1 cellular context compared by ENCODE assay signal in the genomic region with DNA sequence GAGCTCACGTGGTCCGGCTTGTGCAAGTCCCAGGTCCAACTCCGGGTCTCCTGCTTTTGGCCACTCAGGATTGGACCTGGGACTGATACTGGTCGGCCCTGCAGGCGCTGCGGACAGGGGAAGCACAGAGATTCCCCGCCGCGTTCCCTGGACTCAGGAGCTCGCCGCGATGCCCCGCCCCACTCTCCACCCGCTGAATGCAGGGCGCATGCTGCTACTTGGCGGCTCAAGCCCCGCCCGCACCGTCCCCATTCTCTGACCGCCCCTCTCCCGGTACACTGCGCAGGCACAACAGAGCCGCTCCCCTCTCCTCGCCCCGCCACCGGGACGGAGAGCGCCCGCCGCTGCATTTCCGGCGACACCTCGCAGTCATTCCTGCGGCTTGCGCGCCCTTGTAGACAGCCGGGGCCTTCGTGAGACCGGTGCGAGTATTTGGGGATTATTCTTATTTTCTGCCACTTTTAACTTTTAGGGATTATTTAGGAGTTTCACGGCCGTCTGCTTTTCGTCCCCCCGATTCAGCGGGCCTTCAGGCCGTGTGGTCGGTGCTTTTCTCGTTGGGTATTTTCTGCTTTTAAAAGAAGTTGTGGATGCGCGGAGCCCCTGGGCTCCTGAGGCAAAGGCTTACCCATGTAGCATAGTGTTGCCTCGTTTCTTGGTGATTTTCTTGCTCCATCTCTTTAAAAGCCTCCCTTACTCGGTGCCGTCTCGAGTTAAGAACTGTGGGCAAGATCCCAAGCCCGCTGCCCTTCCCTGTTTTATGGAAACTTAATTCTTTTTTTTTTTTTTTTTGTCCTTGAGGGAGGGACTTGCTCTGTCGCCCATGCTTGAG.
TF ChIP-seq lines count a peak whose summit lies in the region.

A gene (plus strand): TSS at position 251 of the 832 bp plus-strand sequence. CDS start 1,544 bp downstream, outside the sequence.

TF ChIP-seq in K562, 482 proteins besides CTCF, POLR2A, EP300 and RAD21 (continued from another document and continues in another):
- TF ChIP-seq, protein P1, sequence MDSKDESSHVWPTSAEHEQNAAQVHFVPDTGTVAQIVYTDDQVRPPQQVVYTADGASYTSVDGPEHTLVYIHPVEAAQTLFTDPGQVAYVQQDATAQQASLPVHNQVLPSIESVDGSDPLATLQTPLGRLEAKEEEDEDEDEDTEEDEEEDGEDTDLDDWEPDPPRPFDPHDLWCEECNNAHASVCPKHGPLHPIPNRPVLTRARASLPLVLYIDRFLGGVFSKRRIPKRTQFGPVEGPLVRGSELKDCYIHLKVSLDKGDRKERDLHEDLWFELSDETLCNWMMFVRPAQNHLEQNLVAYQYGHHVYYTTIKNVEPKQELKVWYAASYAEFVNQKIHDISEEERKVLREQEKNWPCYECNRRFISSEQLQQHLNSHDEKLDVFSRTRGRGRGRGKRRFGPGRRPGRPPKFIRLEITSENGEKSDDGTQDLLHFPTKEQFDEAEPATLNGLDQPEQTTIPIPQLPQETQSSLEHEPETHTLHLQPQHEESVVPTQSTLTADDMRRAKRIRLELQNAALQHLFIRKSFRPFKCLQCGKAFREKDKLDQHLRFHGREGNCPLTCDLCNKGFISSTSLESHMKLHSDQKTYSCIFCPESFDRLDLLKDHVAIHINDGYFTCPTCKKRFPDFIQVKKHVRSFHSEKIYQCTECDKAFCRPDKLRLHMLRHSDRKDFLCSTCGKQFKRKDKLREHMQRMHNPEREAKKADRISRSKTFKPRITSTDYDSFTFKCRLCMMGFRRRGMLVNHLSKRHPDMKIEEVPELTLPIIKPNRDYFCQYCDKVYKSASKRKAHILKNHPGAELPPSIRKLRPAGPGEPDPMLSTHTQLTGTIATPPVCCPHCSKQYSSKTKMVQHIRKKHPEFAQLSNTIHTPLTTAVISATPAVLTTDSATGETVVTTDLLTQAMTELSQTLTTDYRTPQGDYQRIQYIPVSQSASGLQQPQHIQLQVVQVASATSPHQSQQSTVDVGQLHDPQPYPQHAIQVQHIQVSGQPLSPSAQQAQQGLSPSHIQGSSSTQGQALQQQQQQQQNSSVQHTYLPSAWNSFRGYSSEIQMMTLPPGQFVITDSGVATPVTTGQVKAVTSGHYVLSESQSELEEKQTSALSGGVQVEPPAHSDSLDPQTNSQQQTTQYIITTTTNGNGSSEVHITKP (IDR thresholded peaks at IDR 0.05; ENCODE audit: partially characterized antibody): peak; percentile 4
- TF ChIP-seq CCAR2 (IDR thresholded peaks at IDR 0.05; ENCODE audit: low read depth, low read length): no peak
- TF ChIP-seq, protein P2, sequence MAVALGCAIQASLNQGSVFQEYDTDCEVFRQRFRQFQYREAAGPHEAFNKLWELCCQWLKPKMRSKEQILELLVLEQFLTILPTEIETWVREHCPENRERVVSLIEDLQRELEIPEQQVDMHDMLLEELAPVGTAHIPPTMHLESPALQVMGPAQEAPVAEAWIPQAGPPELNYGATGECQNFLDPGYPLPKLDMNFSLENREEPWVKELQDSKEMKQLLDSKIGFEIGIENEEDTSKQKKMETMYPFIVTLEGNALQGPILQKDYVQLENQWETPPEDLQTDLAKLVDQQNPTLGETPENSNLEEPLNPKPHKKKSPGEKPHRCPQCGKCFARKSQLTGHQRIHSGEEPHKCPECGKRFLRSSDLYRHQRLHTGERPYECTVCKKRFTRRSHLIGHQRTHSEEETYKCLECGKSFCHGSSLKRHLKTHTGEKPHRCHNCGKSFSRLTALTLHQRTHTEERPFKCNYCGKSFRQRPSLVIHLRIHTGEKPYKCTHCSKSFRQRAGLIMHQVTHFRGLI (CRISPR knock-in tag; IDR thresholded peaks at IDR 0.05): no peak
- TF ChIP-seq MTA1 (IDR thresholded peaks at IDR 0.05; ENCODE audit: borderline replicate concordance): 0 out of 2 replicates have a peak, but pooled peaks have one; percentile 1
- TF ChIP-seq ZNF121 (CRISPR knock-in tag; conservative IDR thresholded peaks at IDR 0.05): no peak
- TF ChIP-seq SIN3B (IDR thresholded peaks at IDR 0.05; ENCODE audit: low read depth): no peak
- TF ChIP-seq, protein P3, sequence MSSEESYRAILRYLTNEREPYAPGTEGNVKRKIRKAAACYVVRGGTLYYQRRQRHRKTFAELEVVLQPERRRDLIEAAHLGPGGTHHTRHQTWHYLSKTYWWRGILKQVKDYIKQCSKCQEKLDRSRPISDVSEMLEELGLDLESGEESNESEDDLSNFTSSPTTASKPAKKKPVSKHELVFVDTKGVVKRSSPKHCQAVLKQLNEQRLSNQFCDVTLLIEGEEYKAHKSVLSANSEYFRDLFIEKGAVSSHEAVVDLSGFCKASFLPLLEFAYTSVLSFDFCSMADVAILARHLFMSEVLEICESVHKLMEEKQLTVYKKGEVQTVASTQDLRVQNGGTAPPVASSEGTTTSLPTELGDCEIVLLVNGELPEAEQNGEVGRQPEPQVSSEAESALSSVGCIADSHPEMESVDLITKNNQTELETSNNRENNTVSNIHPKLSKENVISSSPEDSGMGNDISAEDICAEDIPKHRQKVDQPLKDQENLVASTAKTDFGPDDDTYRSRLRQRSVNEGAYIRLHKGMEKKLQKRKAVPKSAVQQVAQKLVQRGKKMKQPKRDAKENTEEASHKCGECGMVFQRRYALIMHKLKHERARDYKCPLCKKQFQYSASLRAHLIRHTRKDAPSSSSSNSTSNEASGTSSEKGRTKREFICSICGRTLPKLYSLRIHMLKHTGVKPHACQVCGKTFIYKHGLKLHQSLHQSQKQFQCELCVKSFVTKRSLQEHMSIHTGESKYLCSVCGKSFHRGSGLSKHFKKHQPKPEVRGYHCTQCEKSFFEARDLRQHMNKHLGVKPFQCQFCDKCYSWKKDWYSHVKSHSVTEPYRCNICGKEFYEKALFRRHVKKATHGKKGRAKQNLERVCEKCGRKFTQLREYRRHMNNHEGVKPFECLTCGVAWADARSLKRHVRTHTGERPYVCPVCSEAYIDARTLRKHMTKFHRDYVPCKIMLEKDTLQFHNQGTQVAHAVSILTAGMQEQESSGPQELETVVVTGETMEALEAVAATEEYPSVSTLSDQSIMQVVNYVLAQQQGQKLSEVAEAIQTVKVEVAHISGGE (CRISPR knock-in tag; IDR thresholded peaks at IDR 0.05): peak in 1 of 3 experiments; percentile 84; a peak in 2 of 6 replicates
- peak; percentile 84; the same call in 1 of the 2 replicates for TF ChIP-seq POLR2AphosphoS2 (IDR thresholded peaks at IDR 0.05; ENCODE audit: low read length)
- no peak for TF ChIP-seq ARHGAP35 (IDR thresholded peaks at IDR 0.05; ENCODE audit: partially characterized antibody)
- no peak for TF ChIP-seq PRMT5 (CRISPR knock-in tag; IDR thresholded peaks at IDR 0.05)
- no peak for TF ChIP-seq ZC3H4 (CRISPR knock-in tag; IDR thresholded peaks at IDR 0.05; ENCODE audit: borderline replicate concordance)
- TF ChIP-seq ZEB2 (IDR thresholded peaks at IDR 0.05): no peak
- no peak for TF ChIP-seq NCOA2 (IDR thresholded peaks at IDR 0.05; ENCODE audit: partially characterized antibody in 2 of 2)
- peak; percentile 95 for TF ChIP-seq TAF1 (IDR thresholded peaks at IDR 0.05; ENCODE audit: control insufficient read depth, extremely low read depth, insufficient read depth, low read length, severe bottlenecking)
- TF ChIP-seq ZNF695 (CRISPR knock-in tag; IDR thresholded peaks at IDR 0.05): no peak
- TF ChIP-seq, protein P4, sequence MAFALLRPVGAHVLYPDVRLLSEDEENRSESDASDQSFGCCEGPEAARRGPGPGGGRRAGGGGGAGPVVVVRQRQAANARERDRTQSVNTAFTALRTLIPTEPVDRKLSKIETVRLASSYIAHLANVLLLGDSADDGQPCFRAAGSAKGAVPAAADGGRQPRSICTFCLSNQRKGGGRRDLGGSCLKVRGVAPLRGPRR (CRISPR knock-in tag; IDR thresholded peaks at IDR 0.05): no peak
- TF ChIP-seq ZNF124 (CRISPR knock-in tag; IDR thresholded peaks at IDR 0.05): no peak
- TF ChIP-seq PHB2 (IDR thresholded peaks at IDR 0.05; ENCODE audit: low read depth): no peak
- no peak for TF ChIP-seq BRF1 (IDR thresholded peaks at IDR 0.05; ENCODE audit: borderline replicate concordance, extremely low read depth, insufficient read length)
- TF ChIP-seq NEUROD1 (IDR thresholded peaks at IDR 0.05; ENCODE audit: borderline replicate concordance, low read depth, low read length, partially characterized antibody): peak; percentile 65
- TF ChIP-seq, protein P5, sequence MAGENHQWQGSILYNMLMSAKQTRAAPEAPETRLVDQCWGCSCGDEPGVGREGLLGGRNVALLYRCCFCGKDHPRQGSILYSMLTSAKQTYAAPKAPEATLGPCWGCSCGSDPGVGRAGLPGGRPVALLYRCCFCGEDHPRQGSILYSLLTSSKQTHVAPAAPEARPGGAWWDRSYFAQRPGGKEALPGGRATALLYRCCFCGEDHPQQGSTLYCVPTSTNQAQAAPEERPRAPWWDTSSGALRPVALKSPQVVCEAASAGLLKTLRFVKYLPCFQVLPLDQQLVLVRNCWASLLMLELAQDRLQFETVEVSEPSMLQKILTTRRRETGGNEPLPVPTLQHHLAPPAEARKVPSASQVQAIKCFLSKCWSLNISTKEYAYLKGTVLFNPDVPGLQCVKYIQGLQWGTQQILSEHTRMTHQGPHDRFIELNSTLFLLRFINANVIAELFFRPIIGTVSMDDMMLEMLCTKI (IDR thresholded peaks at IDR 0.05; ENCODE audit: partially characterized antibody): no peak
- TF ChIP-seq, protein P6, sequence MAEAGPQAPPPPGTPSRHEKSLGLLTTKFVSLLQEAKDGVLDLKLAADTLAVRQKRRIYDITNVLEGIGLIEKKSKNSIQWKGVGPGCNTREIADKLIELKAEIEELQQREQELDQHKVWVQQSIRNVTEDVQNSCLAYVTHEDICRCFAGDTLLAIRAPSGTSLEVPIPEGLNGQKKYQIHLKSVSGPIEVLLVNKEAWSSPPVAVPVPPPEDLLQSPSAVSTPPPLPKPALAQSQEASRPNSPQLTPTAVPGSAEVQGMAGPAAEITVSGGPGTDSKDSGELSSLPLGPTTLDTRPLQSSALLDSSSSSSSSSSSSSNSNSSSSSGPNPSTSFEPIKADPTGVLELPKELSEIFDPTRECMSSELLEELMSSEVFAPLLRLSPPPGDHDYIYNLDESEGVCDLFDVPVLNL (CRISPR knock-in tag; IDR thresholded peaks at IDR 0.05; ENCODE audit: low read depth): no peak
- TF ChIP-seq PHF20 (IDR thresholded peaks at IDR 0.05; ENCODE audit: partially characterized antibody): peak; percentile 98
- no peak for TF ChIP-seq ZC3H8 (IDR thresholded peaks at IDR 0.05)
- no peak for TF ChIP-seq POLR3A (IDR thresholded peaks at IDR 0.05; ENCODE audit: borderline replicate concordance, extremely low read depth, insufficient read depth, insufficient read length)
- TF ChIP-seq, protein P7, sequence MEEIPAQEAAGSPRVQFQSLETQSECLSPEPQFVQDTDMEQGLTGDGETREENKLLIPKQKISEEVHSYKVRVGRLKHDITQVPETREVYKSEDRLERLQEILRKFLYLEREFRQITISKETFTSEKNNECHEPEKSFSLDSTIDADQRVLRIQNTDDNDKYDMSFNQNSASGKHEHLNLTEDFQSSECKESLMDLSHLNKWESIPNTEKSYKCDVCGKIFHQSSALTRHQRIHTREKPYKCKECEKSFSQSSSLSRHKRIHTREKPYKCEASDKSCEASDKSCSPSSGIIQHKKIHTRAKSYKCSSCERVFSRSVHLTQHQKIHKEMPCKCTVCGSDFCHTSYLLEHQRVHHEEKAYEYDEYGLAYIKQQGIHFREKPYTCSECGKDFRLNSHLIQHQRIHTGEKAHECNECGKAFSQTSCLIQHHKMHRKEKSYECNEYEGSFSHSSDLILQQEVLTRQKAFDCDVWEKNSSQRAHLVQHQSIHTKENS (CRISPR knock-in tag; IDR thresholded peaks at IDR 0.05): no peak
- no peak for TF ChIP-seq HDAC3 (IDR thresholded peaks at IDR 0.05; ENCODE audit: borderline replicate concordance, partially characterized antibody)
- no peak; the same call in 1 of the 2 replicates for TF ChIP-seq THRAP3 (IDR thresholded peaks at IDR 0.05; ENCODE audit: borderline replicate concordance)
- peak; percentile 92; the same call in 1 of the 2 replicates for TF ChIP-seq LCOR (CRISPR knock-in tag; IDR thresholded peaks at IDR 0.05)
- no peak for TF ChIP-seq KDM1A (IDR thresholded peaks at IDR 0.05)
- TF ChIP-seq ZNF143 (CRISPR knock-in tag; IDR thresholded peaks at IDR 0.05): no peak
- TF ChIP-seq ZNF77 (CRISPR knock-in tag; IDR thresholded peaks at IDR 0.05): no peak
- TF ChIP-seq, protein P8, sequence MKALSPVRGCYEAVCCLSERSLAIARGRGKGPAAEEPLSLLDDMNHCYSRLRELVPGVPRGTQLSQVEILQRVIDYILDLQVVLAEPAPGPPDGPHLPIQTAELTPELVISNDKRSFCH (CRISPR knock-in tag; IDR thresholded peaks at IDR 0.05): no peak
- TF ChIP-seq, protein P8 (tag; IDR thresholded peaks at IDR 0.05): peak; percentile 34; the same call in 1 of the 2 replicates
- TF ChIP-seq, protein P9, sequence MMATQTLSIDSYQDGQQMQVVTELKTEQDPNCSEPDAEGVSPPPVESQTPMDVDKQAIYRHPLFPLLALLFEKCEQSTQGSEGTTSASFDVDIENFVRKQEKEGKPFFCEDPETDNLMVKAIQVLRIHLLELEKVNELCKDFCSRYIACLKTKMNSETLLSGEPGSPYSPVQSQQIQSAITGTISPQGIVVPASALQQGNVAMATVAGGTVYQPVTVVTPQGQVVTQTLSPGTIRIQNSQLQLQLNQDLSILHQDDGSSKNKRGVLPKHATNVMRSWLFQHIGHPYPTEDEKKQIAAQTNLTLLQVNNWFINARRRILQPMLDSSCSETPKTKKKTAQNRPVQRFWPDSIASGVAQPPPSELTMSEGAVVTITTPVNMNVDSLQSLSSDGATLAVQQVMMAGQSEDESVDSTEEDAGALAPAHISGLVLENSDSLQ (IDR thresholded peaks at IDR 0.05): peak; percentile 27; the same call in 1 of the 2 replicates
- TF ChIP-seq, protein P10, sequence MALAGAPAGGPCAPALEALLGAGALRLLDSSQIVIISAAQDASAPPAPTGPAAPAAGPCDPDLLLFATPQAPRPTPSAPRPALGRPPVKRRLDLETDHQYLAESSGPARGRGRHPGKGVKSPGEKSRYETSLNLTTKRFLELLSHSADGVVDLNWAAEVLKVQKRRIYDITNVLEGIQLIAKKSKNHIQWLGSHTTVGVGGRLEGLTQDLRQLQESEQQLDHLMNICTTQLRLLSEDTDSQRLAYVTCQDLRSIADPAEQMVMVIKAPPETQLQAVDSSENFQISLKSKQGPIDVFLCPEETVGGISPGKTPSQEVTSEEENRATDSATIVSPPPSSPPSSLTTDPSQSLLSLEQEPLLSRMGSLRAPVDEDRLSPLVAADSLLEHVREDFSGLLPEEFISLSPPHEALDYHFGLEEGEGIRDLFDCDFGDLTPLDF (CRISPR knock-in tag; IDR thresholded peaks at IDR 0.05): 0 out of 2 replicates have a peak, but pooled peaks have one; percentile 51
- TF ChIP-seq BRD9 (IDR thresholded peaks at IDR 0.05; ENCODE audit: low read depth, partially characterized antibody): peak; percentile 75
- TF ChIP-seq TAF15 (IDR thresholded peaks at IDR 0.05; ENCODE audit: low read depth, low read length): no peak
- TF ChIP-seq HSF4 (CRISPR knock-in tag; IDR thresholded peaks at IDR 0.05; ENCODE audit: borderline replicate concordance): no peak
- TF ChIP-seq ZC3H11A (IDR thresholded peaks at IDR 0.05; ENCODE audit: low read depth, low read length): no peak
- no peak for TF ChIP-seq DIDO1 (tag; IDR thresholded peaks at IDR 0.05; ENCODE audit: low read depth)
- no peak for TF ChIP-seq TCF7 (IDR thresholded peaks at IDR 0.05; ENCODE audit: borderline replicate concordance)
- no peak; the same call in 1 of the 2 replicates for TF ChIP-seq NCOA6 (IDR thresholded peaks at IDR 0.05)
